Comparison of ENCODE assay signal across 8 cellular contexts in genomic region chr4:55345980-55346850, GRCh38. TPM values are rescaled to one million over a fixed set of nuclear protein-coding genes. Genes with fewer than 3 reads are reported as not detected.
A peak's percentile ranks its signal among the peaks of the same experiment; 100 is the strongest.
DNase-seq lines count a peak whose midpoint lies in the region; ATAC-seq and TF ChIP-seq lines count a peak whose summit lies in the region.

TSS of gene SRD5A3 (plus strand) at chr4:55346242. CDS start at chr4:55346337, 95 bp downstream.

- 0 to 1% (median 0%) methylated on average over 34 to 95 of the region's 95 CpGs for WGBS in stomach, 5 donors

- ATAC-seq in GM21737 (IDR thresholded peaks at IDR 0.05; ENCODE audit: unreplicated experiment): peak; percentile 95

- peak within 1 kb of the TSS; percentile 78 for H3K4me3 ChIP-seq in fibroblast of the aortic adventitia (ENCODE audit: low read depth, low read length)
- H3K4me3 ChIP-seq in stomach: peak within 1 kb of the TSS; percentile 58 to 78 (median 70)

- peak within 1 kb of the TSS; percentile 92 to 98 (median 97) for H3K27ac ChIP-seq in stomach

- peaks cover 29% of the 10 kb centered on the region for H3K4me1 Mint-ChIP-seq in activated T-helper 2 cell treated with anti-CD3 and anti-CD28 coated beads, Interferon-gamma antibody, Interleukin-2, Interleukin-4, amounts not matched to agents 10 μg/mL and 5 μg/mL and 100 μg/mL, durations not matched to agents 14 hours and 24 hours and 36 hours (ENCODE audit: low read depth)
- H3K4me1 Mint-ChIP-seq in nephron progenitor cell: peaks cover 35% of the 10 kb centered on the region

- H3K9me3 ChIP-seq in stomach: no peaks in the 10 kb centered on the region

- peaks cover 0 to 3% (median 0%) of the 10 kb centered on the region in 4 donors for H3K36me3 ChIP-seq in stomach

- TF ChIP-seq CTCF in fibroblast of the aortic adventitia (IDR thresholded peaks at IDR 0.05; ENCODE audit: insufficient read depth, low read length): peak; percentile 64
- peak; percentile 87 for TF ChIP-seq CTCF in nephron progenitor cell (IDR thresholded peaks at IDR 0.05)
- peak in 5 of 7 experiments; percentile 66 to 96 (median 86) for TF ChIP-seq CTCF in stomach (IDR thresholded peaks at IDR 0.05)

- H3K9me3 Mint-ChIP-seq in activated T-helper 2 cell treated with anti-CD3 and anti-CD28 coated beads, Interferon-gamma antibody, Interleukin-2, Interleukin-4, amounts not matched to agents 10 μg/mL and 5 μg/mL and 100 μg/mL, durations not matched to agents 14 hours and 24 hours and 36 hours: no peaks in the 10 kb centered on the region
- no peaks in the 10 kb centered on the region for H3K9me3 Mint-ChIP-seq in nephron progenitor cell

- no peak for TF ChIP-seq POLR2A in stomach (IDR thresholded peaks at IDR 0.05)

- peak within 1 kb of the TSS; percentile 95 for H3K27ac Mint-ChIP-seq in activated T-helper 2 cell treated with anti-CD3 and anti-CD28 coated beads, Interferon-gamma antibody, Interleukin-2, Interleukin-4, amounts not matched to agents 10 μg/mL and 5 μg/mL and 100 μg/mL, durations not matched to agents 14 hours and 24 hours and 36 hours
- H3K27ac Mint-ChIP-seq in nephron progenitor cell: peak within 1 kb of the TSS; percentile 97

- H3K4me3 Mint-ChIP-seq in activated T-helper 2 cell treated with anti-CD3 and anti-CD28 coated beads, Interferon-gamma antibody, Interleukin-2, Interleukin-4, amounts not matched to agents 10 μg/mL and 5 μg/mL and 100 μg/mL, durations not matched to agents 14 hours and 24 hours and 36 hours (ENCODE audit: low read depth): peak within 1 kb of the TSS; percentile 90
- H3K4me3 Mint-ChIP-seq in nephron progenitor cell: peak within 1 kb of the TSS; percentile 88

- H3K4me1 ChIP-seq in stomach: peaks cover 11 to 32% (median 21%) of the 10 kb centered on the region in 4 donors

- TF ChIP-seq EP300 in stomach (IDR thresholded peaks at IDR 0.05): no peak

- no peaks in the 10 kb centered on the region for H3K27me3 ChIP-seq in stomach

- intact Hi-C loops in activated T-helper 2 cell treated with anti-CD3 and anti-CD28 coated beads, Interferon-gamma antibody, Interleukin-2, Interleukin-4, amounts not matched to agents 10 μg/mL and 5 μg/mL and 100 μg/mL, durations not matched to agents 14 hours and 24 hours and 36 hours (cut with micrococcal nuclease): loop anchor here (1.0 to 10.0 kb wide), 5 partner anchors 10 to 599 kb away; partner anchors contain the start of genes CEP135, CLOCK, EXOC1 and TMEM165
- intact Hi-C loops in stomach (cut with DNase I; ENCODE audit: low total_unique reads): loop anchor here (5.0 kb wide), 1 partner anchor 51 kb away; the partner anchor contains the start of gene TMEM165

- no peaks in the 10 kb centered on the region for H3K36me3 Mint-ChIP-seq in activated T-helper 2 cell treated with anti-CD3 and anti-CD28 coated beads, Interferon-gamma antibody, Interleukin-2, Interleukin-4, amounts not matched to agents 10 μg/mL and 5 μg/mL and 100 μg/mL, durations not matched to agents 14 hours and 24 hours and 36 hours (ENCODE audit: low read depth)
- no peaks in the 10 kb centered on the region for H3K36me3 Mint-ChIP-seq in nephron progenitor cell (ENCODE audit: low read depth)

- no peaks in the 10 kb centered on the region for H3K27me3 Mint-ChIP-seq in activated T-helper 2 cell treated with anti-CD3 and anti-CD28 coated beads, Interferon-gamma antibody, Interleukin-2, Interleukin-4, amounts not matched to agents 10 μg/mL and 5 μg/mL and 100 μg/mL, durations not matched to agents 14 hours and 24 hours and 36 hours (ENCODE audit: low read depth)
- peaks cover 3% of the 10 kb centered on the region for H3K27me3 Mint-ChIP-seq in nephron progenitor cell (ENCODE audit: low read depth, poor library complexity)

- DNase-seq in ELF-1 (ENCODE audit: low read depth, low spot score) (peak; percentile 91), KG1 (lab: John Stamatoyannopoulos, UW) (peak; percentile 88), RPMI8226 (peak; percentile 84), fibroblast of the aortic adventitia (ENCODE audit: low read depth) (peak; percentile 73), nephron progenitor cell (peak; percentile 94), stomach (peak; percentile 88)
- DNase-seq in activated T-helper 2 cell treated with anti-CD3 and anti-CD28 coated beads, Interferon-gamma antibody, Interleukin-2, Interleukin-4, amounts not matched to agents 10 μg/mL and 5 μg/mL and 100 μg/mL, durations not matched to agents 14 hours and 24 hours and 36 hours (ENCODE audit: low spot score): peak; percentile 72

RNA-seq across cellular contexts. Expression of gene SRD5A3, which starts in this region (rescaled TPM):
- 32.4 and 33.5 TPM in 2 replicates for total RNA-seq in activated T-helper 2 cell treated with anti-CD3 and anti-CD28 coated beads, Interferon-gamma antibody, Interleukin-2, Interleukin-4, amounts not matched to agents 10 μg/mL and 5 μg/mL and 100 μg/mL, durations not matched to agents 14 hours and 24 hours and 36 hours
- total RNA-seq in fibroblast of the aortic adventitia (ENCODE audit: low replicate concordance): 4.8 and 22.2 TPM in 2 replicates
- total RNA-seq in stomach: 10 to 100 TPM in 1 of 5 donors, 1 to 10 TPM in 3, not detected in 1; 1.8 to 11.2 (median 9.3) TPM
- 10 to 100 TPM in 1 of 3 donors, 1 to 10 TPM in 2; 6.5 to 13.0 (median 8.1) TPM for polyA plus RNA-seq in stomach

Comparison
In these comparisons a context has a peak if more than half of its experiments do, and no peak if none do; other contexts are left out.
1. Peak in every context shown above with its lines: DNase-seq, ATAC-seq, H3K4me3 ChIP-seq and H3K27ac ChIP-seq.